1 cellular context compared by ENCODE assay signal in genomic region chr1:175514309-175515001, GRCh38.
A peak's percentile ranks its signal among the peaks of the same experiment; 100 is the strongest.
TF ChIP-seq lines count a peak whose summit lies in the region.

No MANE protein-coding gene starts in this region.

TF ChIP-seq in SK-N-SH, 30 proteins besides CTCF, POLR2A, EP300 and RAD21 (continued from another document):
- no peak for TF ChIP-seq ZBTB33 (IDR thresholded peaks at IDR 0.05; ENCODE audit: borderline replicate concordance, low read depth)
- TF ChIP-seq MAX (IDR thresholded peaks at IDR 0.05; ENCODE audit: low read depth): no peak
- no peak for TF ChIP-seq IRF3 (IDR thresholded peaks at IDR 0.05; ENCODE audit: low read depth, low read length)
- peak; percentile 72; the same call in 1 of the 2 replicates for TF ChIP-seq MXI1 (IDR thresholded peaks at IDR 0.05; ENCODE audit: low read depth, low read length)
- TF ChIP-seq FOXM1 (IDR thresholded peaks at IDR 0.05; ENCODE audit: low read depth): no peak
- TF ChIP-seq TCF12 (IDR thresholded peaks at IDR 0.05): peak; percentile 16; the same call in 1 of the 2 replicates
- TF ChIP-seq GATA2 (CRISPR knock-in tag; IDR thresholded peaks at IDR 0.05): peak; percentile 90
- no peak for TF ChIP-seq MEF2A (IDR thresholded peaks at IDR 0.05; ENCODE audit: borderline replicate concordance, low read depth)
